In the genomic region with DNA sequence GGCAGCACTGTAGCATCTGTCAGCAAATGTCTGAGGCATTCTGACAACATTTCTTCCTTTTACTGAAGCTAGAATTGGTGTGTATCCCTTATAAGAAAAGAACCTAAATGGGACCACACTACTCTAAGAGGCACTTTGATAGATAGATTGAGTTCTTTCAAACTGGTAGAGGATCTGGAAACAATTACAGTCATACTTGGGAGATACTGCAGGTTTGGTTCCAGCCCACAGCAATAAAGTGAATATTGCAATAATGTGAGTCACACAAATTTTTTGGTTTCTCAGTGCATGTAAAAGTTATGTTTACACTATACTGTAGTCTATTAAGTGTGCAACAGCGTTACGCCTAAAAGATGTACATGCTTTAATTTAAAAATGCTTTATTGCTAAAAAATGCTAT, we compare ENCODE assay signal across 34 cellular contexts.
A peak's percentile ranks its signal among the peaks of the same experiment; 100 is the strongest.
DNase-seq lines count a peak whose midpoint lies in the region; ATAC-seq, FAIRE-seq and TF ChIP-seq lines count a peak whose summit lies in the region.
"Had no signal": no experiment of that assay in that cellular context is flagged by ENCODE, and none has a peak within 500 bp of the region (broad histone marks: within the 10 kb centered on the region; RNA-seq: fewer than 3 reads in every experiment).

No MANE protein-coding gene starts in this region.

- peaks cover 32% of the 10 kb centered on the region for H3K79me2 ChIP-seq in mammary epithelial cell (ENCODE audit: insufficient read depth, low read length)

- no TSS peak for BruUV-seq in mammary epithelial cell (replicated peaks; lab: Mats Ljungman, UMichigan)

- CTCF ChIA-PET in mammary epithelial cell (lab: Charles Lee; ENCODE audit: low non-redundant PET): no interaction called here

- H3K4me3 ChIP-seq in AG10803 (ENCODE audit: low read length) (no peak overlapping the region), mammary epithelial cell (replicated peaks in 1 of 3; ENCODE audit: insufficient read depth in 1 of 3, low read depth in 2 of 3, low read length in 3 of 3) (no peak overlapping the region)
- H3K4me3 ChIP-seq: heart right ventricle, Peyer's patch, SJCRH30, tibial artery had no signal

- no peaks in the 10 kb centered on the region for H4K20me1 ChIP-seq in mammary epithelial cell (ENCODE audit: insufficient read depth, low read length)

- no peaks in the 10 kb centered on the region for H3K9me3 Mint-ChIP-seq in stimulated activated memory B cell treated with anti-CD40 and anti-IgM and Interleukin-4, amounts not matched to agents 10 μg/mL and 1 μg/mL and 100 μg/mL, for 72 hours
- peaks cover 9% of the 10 kb centered on the region for H3K9me3 Mint-ChIP-seq in osteocyte (ENCODE audit: unreplicated experiment)
- H3K9me3 Mint-ChIP-seq: activated T-helper 2 cell treated with anti-CD3 and anti-CD28 coated beads, Interferon-gamma antibody, Interleukin-2, Interleukin-4, amounts not matched to agents 10 μg/mL and 5 μg/mL and 100 μg/mL, durations not matched to agents 14 hours and 24 hours and 36 hours had no signal

- FAIRE-seq in H54 (lab: Jason Lieb, UNC): peak; percentile 79
- FAIRE-seq: frontal cortex, H1, HepG2, kidney had no signal

- H2AFZ ChIP-seq in mammary epithelial cell (ENCODE audit: low read depth, low read length): no peak overlapping the region

- no peaks in the 10 kb centered on the region for H3K27me3 ChIP-seq in mammary epithelial cell (ENCODE audit: insufficient read depth, low read length)
- H3K27me3 ChIP-seq: heart right ventricle, Peyer's patch, SJCRH30, tibial artery had no signal

- H3K4me1 ChIP-seq in mammary epithelial cell (ENCODE audit: insufficient read depth, low read length): no peaks in the 10 kb centered on the region
- H3K4me1 ChIP-seq: Caco-2, heart right ventricle, Peyer's patch, SJCRH30 had no signal

- no peak for ATAC-seq in HG02571 (IDR thresholded peaks at IDR 0.05; ENCODE audit: unreplicated experiment)
- ATAC-seq in stimulated activated memory B cell treated with anti-CD40 and anti-IgM and Interleukin-4, amounts not matched to agents 10 μg/mL and 1 μg/mL and 100 μg/mL, for 72 hours: no peak
- ATAC-seq: heart right ventricle, HepG2, left ventricle myocardium superior, right cardiac atrium had no signal

- no peak overlapping the region for H3K4me2 ChIP-seq in mammary epithelial cell (ENCODE audit: insufficient read depth, low read depth, low read length)

- no peak overlapping the region for H3K4me3 Mint-ChIP-seq in stimulated activated memory B cell treated with anti-CD40 and anti-IgM and Interleukin-4, amounts not matched to agents 10 μg/mL and 1 μg/mL and 100 μg/mL, for 72 hours
- H3K4me3 Mint-ChIP-seq in osteocyte (ENCODE audit: unreplicated experiment): no peak overlapping the region
- H3K4me3 Mint-ChIP-seq: mesothelial cell of epicardium had no signal

- 92% methylated on average over 2 of the region's 2 CpGs for WGBS in mammary epithelial cell (ENCODE audit: low coverage, missing lambda C conversion rate)

- intact Hi-C loops in mammary epithelial cell (cut with micrococcal nuclease): no loop called here

- H3K27me3 Mint-ChIP-seq in stimulated activated memory B cell treated with anti-CD40 and anti-IgM and Interleukin-4, amounts not matched to agents 10 μg/mL and 1 μg/mL and 100 μg/mL, for 72 hours: no peaks in the 10 kb centered on the region
- no peaks in the 10 kb centered on the region for H3K27me3 Mint-ChIP-seq in osteocyte (ENCODE audit: unreplicated experiment)

- no peak overlapping the region for H3K27ac ChIP-seq in mammary epithelial cell (ENCODE audit: insufficient read depth, low read depth, low read length)
- H3K27ac ChIP-seq: heart right ventricle, Peyer's patch, SJCRH30, tibial artery had no signal

- H3K36me3 ChIP-seq in mammary epithelial cell (ENCODE audit: insufficient read depth, low read length): peaks cover 4% of the 10 kb centered on the region
- H3K36me3 ChIP-seq: Peyer's patch, SJCRH30, tibial artery had no signal

- H3K27ac Mint-ChIP-seq in stimulated activated memory B cell treated with anti-CD40 and anti-IgM and Interleukin-4, amounts not matched to agents 10 μg/mL and 1 μg/mL and 100 μg/mL, for 72 hours: no peak overlapping the region
- H3K27ac Mint-ChIP-seq in osteocyte (ENCODE audit: unreplicated experiment): no peak overlapping the region
- H3K27ac Mint-ChIP-seq: activated T-helper 2 cell treated with anti-CD3 and anti-CD28 coated beads, Interferon-gamma antibody, Interleukin-2, Interleukin-4, amounts not matched to agents 10 μg/mL and 5 μg/mL and 100 μg/mL, durations not matched to agents 14 hours and 24 hours and 36 hours; mesothelial cell of epicardium had no signal

- H3K36me3 Mint-ChIP-seq in stimulated activated memory B cell treated with anti-CD40 and anti-IgM and Interleukin-4, amounts not matched to agents 10 μg/mL and 1 μg/mL and 100 μg/mL, for 72 hours: peaks cover 9% of the 10 kb centered on the region
- peaks cover 13% of the 10 kb centered on the region for H3K36me3 Mint-ChIP-seq in osteocyte (ENCODE audit: unreplicated experiment)

- in situ Hi-C loops in mammary epithelial cell (cut with MboI; ENCODE audit: low sequenced_read_pairs in 2 of 2): no loop called here

- DNase-seq in AG10803 (ENCODE audit: low read depth) (peak; percentile 85), H54 (ENCODE audit: insufficient read length, low spot score) (no peak), mammary epithelial cell (peak; percentile 30), iris pigment epithelial cell (ENCODE audit: low read depth) (peak; percentile 47), osteocyte (ENCODE audit: extremely low spot score, unreplicated experiment) (no peak), NCI-H524 treated with DMSO at 0.1 percent for 48 hours (lab: John Stamatoyannopoulos, UW) (no peak)
- DNase-seq: activated CD4-positive, alpha-beta T cell treated with anti-CD3 and anti-CD28 coated beads for 48 hours; activated naive CD4-positive, alpha-beta T cell treated with anti-CD3 and anti-CD28 coated beads, Interleukin-2, amount 50 U/mL, for 16 hours; activated T-cell treated with anti-CD3 and anti-CD28 coated beads for 4 hours; amygdala; C1 segment of cervical spinal cord; Caco-2; DMS53; GDM1; heart right ventricle; kidney; left ventricle myocardium superior; MV-4-11; NCI-H1436 treated with DMSO at 0.1 percent for 48 hours; NCI-H226; Peyer's patch; posterior cingulate gyrus; right cardiac atrium; SJCRH30; stimulated activated CD4-positive, alpha-beta T cell treated with anti-CD3 and anti-CD28 coated beads, Interleukin-2, amount 100 ng/mL, for 48 hours; T1000; tibial artery had no signal

- no peaks in the 10 kb centered on the region for H3K4me1 Mint-ChIP-seq in stimulated activated memory B cell treated with anti-CD40 and anti-IgM and Interleukin-4, amounts not matched to agents 10 μg/mL and 1 μg/mL and 100 μg/mL, for 72 hours
- H3K4me1 Mint-ChIP-seq in osteocyte (ENCODE audit: unreplicated experiment): peaks cover 9% of the 10 kb centered on the region
- H3K4me1 Mint-ChIP-seq: mesothelial cell of epicardium had no signal

- no peak overlapping the region for H3K9ac ChIP-seq in mammary epithelial cell (ENCODE audit: insufficient read depth, low read length)

- no peaks in the 10 kb centered on the region for H3K9me3 ChIP-seq in mammary epithelial cell (replicated peaks; ENCODE audit: insufficient read depth, low read length)
- H3K9me3 ChIP-seq: Caco-2, Peyer's patch had no signal

- no peak for TF ChIP-seq POLR2A in H54 (IDR thresholded peaks at IDR 0.05; ENCODE audit: low read depth, low read length)

- dilution Hi-C loops in mammary epithelial cell (cut with HindIII; ENCODE audit: low sequenced_read_pairs): loop anchor here (5.0 kb wide), 1 partner anchor 100 kb away; no protein-coding TSS in a partner anchor

- no peak for TF ChIP-seq CTCF in AG10803 (conservative IDR thresholded peaks at IDR 0.05; ENCODE audit: low read length)
- no peak for TF ChIP-seq CTCF in mammary epithelial cell (conservative IDR thresholded peaks at IDR 0.05 in 1 of 2, IDR thresholded peaks at IDR 0.05 in 1 of 2; ENCODE audit: extremely low read depth in 1 of 2, insufficient read depth in 1 of 2, low read depth in 1 of 2, low read length in 2 of 2)
- no peak for TF ChIP-seq CTCF in osteocyte (IDR thresholded peaks at IDR 0.05)

Comparison
In these comparisons a context has a peak if more than half of its experiments do, and no peak if none do; other contexts are left out.
1. DNase-seq: peak in AG10803 (single experiment), mammary epithelial cell (single experiment) and iris pigment epithelial cell (single experiment); none in H54 (single experiment), osteocyte (single experiment) and NCI-H524 treated with DMSO at 0.1 percent for 48 hours (single experiment).